Comparison of ENCODE assay signal across 18 cellular contexts in the genomic region with DNA sequence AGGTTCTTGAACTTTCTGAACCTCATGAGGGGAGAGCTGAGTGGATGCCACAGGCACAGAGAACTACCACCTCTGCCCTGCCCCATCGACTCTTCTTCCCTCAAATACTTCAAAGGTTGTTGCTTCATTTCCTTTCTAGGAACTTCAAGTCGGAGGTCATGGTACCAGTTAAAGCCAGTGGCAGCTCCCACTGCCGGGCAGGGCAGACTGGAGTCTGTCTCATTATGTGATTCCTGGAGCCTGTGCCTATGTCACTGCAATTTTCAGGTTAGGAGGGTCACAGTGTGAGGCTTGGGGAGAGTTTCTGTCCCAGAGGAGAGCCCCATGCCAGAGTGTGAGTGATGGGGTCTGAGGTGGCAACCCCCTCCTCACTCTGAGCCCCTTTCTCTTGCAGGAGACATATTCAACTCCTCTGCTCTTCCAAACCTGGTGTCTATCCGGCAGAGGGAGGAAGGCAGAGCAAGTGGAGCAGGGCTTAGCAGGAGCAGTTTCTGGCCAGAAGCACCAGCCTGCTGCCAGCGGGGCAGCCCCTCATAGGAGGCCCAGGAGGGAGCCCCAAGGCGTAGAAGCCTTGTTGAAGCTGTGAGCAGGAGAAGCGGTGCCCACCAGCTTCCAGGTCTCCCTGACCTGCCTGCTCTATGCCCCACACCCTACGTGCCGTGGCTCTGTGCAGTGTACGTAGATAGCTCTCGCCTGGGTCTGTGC. TPM values are rescaled to one million over a fixed set of nuclear protein-coding genes. Genes with fewer than 3 reads are reported as not detected.
DNase-seq lines count a peak whose midpoint lies in the region; ATAC-seq, FAIRE-seq and TF ChIP-seq lines count a peak whose summit lies in the region.
"Had no signal": no experiment of that assay in that cellular context is flagged by ENCODE, and none has a peak within 500 bp of the region (broad histone marks: within the 10 kb centered on the region; RNA-seq: fewer than 3 reads in every experiment).

No MANE protein-coding gene starts in this region.

- no peaks in the 10 kb centered on the region for H3K79me2 ChIP-seq in K562 (ENCODE audit: control insufficient read depth, insufficient read depth, low read length)
- H3K79me2 ChIP-seq in Karpas-422 (ENCODE audit: low read length) = no peaks in the 10 kb centered on the region
- H3K79me2 ChIP-seq in OCI-LY7 (ENCODE audit: insufficient read depth, low read depth, low read length) = no peaks in the 10 kb centered on the region

- in situ Hi-C loops in K562 (cut with MboI) = no loop called here

- no peak overlapping the region for H3K4me3 ChIP-seq in K562
- H3K4me3 ChIP-seq in mucosa of descending colon = no peak overlapping the region
- no peak overlapping the region for H3K4me3 ChIP-seq in Karpas-422 (ENCODE audit: low read length)
- H3K4me3 ChIP-seq in OCI-LY7 (ENCODE audit: low read depth, low read length, poor library complexity, severe bottlenecking) = no peak overlapping the region

- no peaks in the 10 kb centered on the region for H3K9me1 ChIP-seq in K562 (ENCODE audit: control insufficient read depth, insufficient read depth, low read length)

- CTCF ChIA-PET in activated naive CD4-positive, alpha-beta T cell treated with anti-CD3 and anti-CD28 coated beads for 36 hours (lab: Charles Lee) = interaction anchor here (1.4 to 8.4 kb wide), 3 partner anchors 12 to 36 kb away, joined by 5 to 43 read pairs (median 5); no protein-coding TSS in a partner anchor
- CTCF ChIA-PET in K562 (lab: Yijun Ruan, JAX; ENCODE audit: low intra/inter-chr PET ratio) = no interaction called here
- CTCF ChIA-PET in OCI-LY7 (lab: Charles Lee; ENCODE audit: unreplicated experiment) = no interaction called here

- H3K4me1 Mint-ChIP-seq in activated naive CD4-positive, alpha-beta T cell treated with anti-CD3 and anti-CD28 coated beads for 36 hours (ENCODE audit: low read depth) = peaks cover 4% of the 10 kb centered on the region

- no peaks in the 10 kb centered on the region for H3K9me3 ChIP-seq in K562 (replicated peaks; ENCODE audit: control insufficient read depth, insufficient read depth, low read depth, low read length)
- no peaks in the 10 kb centered on the region for H3K9me3 ChIP-seq in mucosa of descending colon
- no peaks in the 10 kb centered on the region for H3K9me3 ChIP-seq in Karpas-422 (ENCODE audit: low read length)
- no peaks in the 10 kb centered on the region for H3K9me3 ChIP-seq in OCI-LY7 (ENCODE audit: low read length)

- H3K27ac Mint-ChIP-seq in activated naive CD4-positive, alpha-beta T cell treated with anti-CD3 and anti-CD28 coated beads for 36 hours = no peak overlapping the region
- H3K27ac Mint-ChIP-seq: CD4-positive, alpha-beta T cell had no signal

- POLR2A ChIA-PET in K562 (lab: Yijun Ruan, JAX) = no interaction called here
- POLR2A ChIA-PET in OCI-LY7 (lab: Charles Lee) = no interaction called here

- TF ChIP-seq CTCF in K562 (IDR thresholded peaks at IDR 0.05 in 2 of 3, conservative IDR thresholded peaks at IDR 0.05 in 1 of 3; ENCODE audit: insufficient read depth in 2 of 3, low read depth in 1 of 3, low read length in 3 of 3) = no peak
- TF ChIP-seq CTCF in mucosa of descending colon (IDR thresholded peaks at IDR 0.05) = no peak
- no peak for TF ChIP-seq CTCF in OCI-LY7 (conservative IDR thresholded peaks at IDR 0.05; ENCODE audit: low read length)

- H2AFZ ChIP-seq in K562 (ENCODE audit: low read depth, low read length) (no peak overlapping the region), Karpas-422 (ENCODE audit: low read length) (no peak overlapping the region), OCI-LY7 (ENCODE audit: low read length) (no peak overlapping the region)

- H4K20me1 ChIP-seq in K562 (replicated peaks; ENCODE audit: control insufficient read depth, insufficient read depth, low read length) (peaks cover 2% of the 10 kb centered on the region; the same call in 1 of the 2 replicates), Karpas-422 (ENCODE audit: insufficient read depth, low read depth, low read length) (no peaks in the 10 kb centered on the region), OCI-LY7 (ENCODE audit: insufficient read depth, low read length) (no peaks in the 10 kb centered on the region)

- peak; percentile 14 for DNase-seq in activated naive CD4-positive, alpha-beta T cell treated with anti-CD3 and anti-CD28 coated beads for 36 hours
- DNase-seq in activated naive CD4-positive, alpha-beta T cell treated with Interleukin-2 at 50 U/mL for 16 hours = no peak
- DNase-seq in MV-4-11 (lab: John Stamatoyannopoulos, UW) = peak; percentile 69
- DNase-seq in K562 (ENCODE audit: extremely low read depth in 1 of 4, low spot score in 3 of 4) = no peak
- no peak for DNase-seq in mucosa of descending colon
- DNase-seq in Karpas-422 = no peak
- no peak for DNase-seq in iPS-NIHi7 (ENCODE audit: extremely low spot score)
- no peak for DNase-seq in OCI-LY7 (ENCODE audit: low spot score)
- DNase-seq: ACHN; Calu3; CD4-positive, alpha-beta T cell; DMS79; H7; Kasumi-1; NCI-H2081 treated with DMSO at 0.1 percent for 48 hours; NCI-H510A; SHP77 had no signal

- H3K27ac ChIP-seq in K562 (ENCODE audit: extremely low read depth, low read depth, low read length) = no peak overlapping the region
- H3K27ac ChIP-seq in Karpas-422 (ENCODE audit: low read length) = no peak overlapping the region
- H3K27ac ChIP-seq in OCI-LY7 (ENCODE audit: low read depth, low read length, poor library complexity, severe bottlenecking) = no peak overlapping the region

- H3K9ac ChIP-seq in K562 (ENCODE audit: insufficient read depth in 1 of 2, low read depth in 2 of 2, low read length in 2 of 2) (0 out of 4 replicates have a peak overlapping the region, but pooled peaks of 1 of the 2 experiments have one; percentile 17), Karpas-422 (ENCODE audit: low read length) (no peak overlapping the region)

- H3K4me3 Mint-ChIP-seq in activated naive CD4-positive, alpha-beta T cell treated with anti-CD3 and anti-CD28 coated beads for 36 hours = no peak overlapping the region
- H3K4me3 Mint-ChIP-seq: CD4-positive, alpha-beta T cell had no signal

- intact Hi-C loops in activated naive CD4-positive, alpha-beta T cell treated with anti-CD3 and anti-CD28 coated beads for 36 hours (cut with micrococcal nuclease) = no loop called here
- intact Hi-C loops in K562 (cut with micrococcal nuclease) (no loop called here), mucosa of descending colon (cut with DNase I, micrococcal nuclease) (no loop called here), OCI-LY7 (cut with micrococcal nuclease; ENCODE audit: unreplicated experiment) (no loop called here)

- no peaks in the 10 kb centered on the region for H3K9me3 Mint-ChIP-seq in activated naive CD4-positive, alpha-beta T cell treated with anti-CD3 and anti-CD28 coated beads for 36 hours
- H3K9me3 Mint-ChIP-seq: CD4-positive, alpha-beta T cell had no signal

- H3K27me3 ChIP-seq in K562 (ENCODE audit: control insufficient read depth in 2 of 2, insufficient read depth in 2 of 2, low read length in 2 of 2) (peaks cover 30 to 85% of the 10 kb centered on the region in 2 experiments; a peak in 4 of 5 replicates), Karpas-422 (ENCODE audit: low read length) (no peaks in the 10 kb centered on the region)

- no peaks in the 10 kb centered on the region for H3K4me1 ChIP-seq in K562 (replicated peaks in 1 of 2; ENCODE audit: control insufficient read depth in 2 of 2, insufficient read depth in 2 of 2, low read length in 2 of 2)
- no peaks in the 10 kb centered on the region for H3K4me1 ChIP-seq in mucosa of descending colon (ENCODE audit: low read depth)
- no peaks in the 10 kb centered on the region for H3K4me1 ChIP-seq in Karpas-422 (ENCODE audit: low read length)
- no peaks in the 10 kb centered on the region for H3K4me1 ChIP-seq in OCI-LY7 (ENCODE audit: insufficient read depth, low read length, poor library complexity, severe bottlenecking)

- WGBS in K562 (ENCODE audit: insufficient coverage, low coverage, missing lambda C conversion rate) = 4% methylated on average over 11 of the region's 11 CpGs

- no peak for FAIRE-seq in K562 (lab: Jason Lieb, UNC)

- no peak for TF ChIP-seq EP300 in K562 (IDR thresholded peaks at IDR 0.05; ENCODE audit: low read length)

- no peak for TF ChIP-seq POLR2A in K562 (conservative IDR thresholded peaks at IDR 0.05)

- BruUV-seq in K562 (replicated peaks; lab: Mats Ljungman, UMichigan) (no TSS peak), OCI-LY7 (replicated peaks; lab: Mats Ljungman, UMichigan) (no TSS peak)

- TF ChIP-seq RAD21 in K562 (CRISPR knock-in tag; conservative IDR thresholded peaks at IDR 0.05 in 1 of 2, IDR thresholded peaks at IDR 0.05 in 1 of 2) = no peak

- H3K9me2 ChIP-seq in Karpas-422 (replicated peaks; ENCODE audit: insufficient read depth, low read length) (no peaks in the 10 kb centered on the region), OCI-LY7 (ENCODE audit: insufficient read depth, low read length) (no peaks in the 10 kb centered on the region)

- H3K4me2 ChIP-seq in K562 (ENCODE audit: insufficient read depth, low read length) (no peak overlapping the region), Karpas-422 (ENCODE audit: low read depth, low read length, poor library complexity, severe bottlenecking) (no peak overlapping the region), OCI-LY7 (ENCODE audit: low read length) (no peak overlapping the region)

- peak; percentile 19; the same call in 1 of the 3 replicates for ATAC-seq in K562
- ATAC-seq in mucosa of descending colon = peak; percentile 12
- ATAC-seq: Panc1 had no signal

- H3K27me3 Mint-ChIP-seq in activated naive CD4-positive, alpha-beta T cell treated with anti-CD3 and anti-CD28 coated beads for 36 hours (ENCODE audit: low read depth) = no peaks in the 10 kb centered on the region
- H3K27me3 Mint-ChIP-seq: CD4-positive, alpha-beta T cell had no signal

- H3K36me3 Mint-ChIP-seq in activated naive CD4-positive, alpha-beta T cell treated with anti-CD3 and anti-CD28 coated beads for 36 hours (ENCODE audit: low read depth) = peaks cover 3% of the 10 kb centered on the region

- no peaks in the 10 kb centered on the region for H3K36me3 ChIP-seq in K562 (ENCODE audit: control insufficient read depth, insufficient read depth, low read length)
- H3K36me3 ChIP-seq in mucosa of descending colon (ENCODE audit: low read depth) = no peaks in the 10 kb centered on the region
- no peaks in the 10 kb centered on the region for H3K36me3 ChIP-seq in Karpas-422 (ENCODE audit: insufficient read depth, low read length)
- H3K36me3 ChIP-seq in OCI-LY7 (ENCODE audit: insufficient read depth, low read length) = no peaks in the 10 kb centered on the region

RNA-seq across cellular contexts. Expression of gene CAMK1G, which starts 29.3 kb away (rescaled TPM):
- total RNA-seq in activated naive CD4-positive, alpha-beta T cell treated with anti-CD3 and anti-CD28 coated beads for 36 hours = 1 to 10 TPM; 2.4 to 2.8 TPM
- total RNA-seq in K562 (2011; cell fraction: chromatin; rRNA removed; ENCODE audit: low replicate concordance) = not detected in 2 replicates
- total RNA-seq in K562 (2011; cell fraction: nucleolus; rRNA removed) = not detected in 2 replicates
- not detected in 2 replicates for total RNA-seq in K562 (2011; cell fraction: nucleoplasm; rRNA removed)
- total RNA-seq in K562 (2014; rRNA removed) (not detected in 2 replicates), K562 (2014; rRNA removed; fragmentation: Illumina TruSeq; extraction: Trizol) (not detected in 2 replicates), K562 (2015; rRNA removed; fragmentation: Illumina TruSeq; extraction: Trizol) (not detected in 2 replicates), K562 (2021) (not detected in 2 replicates), mucosa of descending colon (under 1 TPM in 1 of 3 donors, not detected in 2; 0.60 TPM), OCI-LY7 (2022) (not detected in 2 replicates)
- polyA plus RNA-seq in K562 (2011; rRNA removed) (not detected in 2 replicates), K562 (2014; fragmentation: Illumina TruSeq; extraction: Trizol) (not detected in 2 replicates), K562 (2014; fragmentation: Nextera tagmentation; extraction: Ambion mirVana) (not detected), K562 (2014; rRNA removed) (not detected in 2 replicates)
- not detected in 2 replicates for polyA plus RNA-seq in K562 (2011; cell fraction: cytosol; rRNA removed)
- polyA plus RNA-seq in K562 (2011; cell fraction: nucleus; rRNA removed) = not detected in 2 replicates
- polyA plus RNA-seq in K562 (2012) = not detected in 2 replicates
- not detected in 2 replicates for polyA minus RNA-seq in K562 (2011; rRNA and poly(A)+ RNA removed)
- not detected in 2 replicates for polyA minus RNA-seq in K562 (2011; cell fraction: cytosol; rRNA and poly(A)+ RNA removed)
- not detected in 2 replicates for polyA minus RNA-seq in K562 (2011; cell fraction: nucleus; rRNA and poly(A)+ RNA removed)
- total RNA-seq in Karpas-422 (2014; rRNA removed; shearing (Covaris generic); ENCODE audit: low replicate concordance) = not detected in 2 replicates
- not detected in 2 replicates for total RNA-seq in OCI-LY7 (2014; rRNA removed; shearing (Covaris generic))
- total RNA-seq: Calu3; CD4-positive, alpha-beta T cell had no signal

RNA-seq across cellular contexts. Expression of gene LAMB3, which starts 39.4 kb away (rescaled TPM):
- 10 to 100 TPM; 11.8 to 13.0 TPM for total RNA-seq in activated naive CD4-positive, alpha-beta T cell treated with anti-CD3 and anti-CD28 coated beads for 36 hours
- total RNA-seq in K562 (2011; cell fraction: chromatin; rRNA removed; ENCODE audit: low replicate concordance) = 1.1 and 1.9 TPM in 2 replicates
- total RNA-seq in K562 (2011; cell fraction: nucleolus; rRNA removed) = 1.8 and 2.0 TPM in 2 replicates
- 1.2 TPM in 2 replicates for total RNA-seq in K562 (2011; cell fraction: nucleoplasm; rRNA removed)
- total RNA-seq in K562 (2014; rRNA removed) = 0.91 and 1.0 TPM in 2 replicates
- total RNA-seq in K562 (2014; rRNA removed; fragmentation: Illumina TruSeq; extraction: Trizol) = 0.61 and 1.3 TPM in 2 replicates
- 0.91 and 0.94 TPM in 2 replicates for total RNA-seq in K562 (2015; rRNA removed; fragmentation: Illumina TruSeq; extraction: Trizol)
- 1.3 and 1.9 TPM in 2 replicates for total RNA-seq in K562 (2021)
- 0.42 and 0.72 TPM in 2 replicates for polyA plus RNA-seq in K562 (2011; rRNA removed)
- polyA plus RNA-seq in K562 (2011; cell fraction: cytosol; rRNA removed) = 0.86 and 1.2 TPM in 2 replicates
- polyA plus RNA-seq in K562 (2011; cell fraction: nucleus; rRNA removed) = 0.73 and 1.2 TPM in 2 replicates
- 2.0 and 6.6 TPM in 2 replicates for polyA plus RNA-seq in K562 (2012)
- 0.67 and 0.97 TPM in 2 replicates for polyA plus RNA-seq in K562 (2014; fragmentation: Illumina TruSeq; extraction: Trizol)
- polyA plus RNA-seq in K562 (2014; fragmentation: Nextera tagmentation; extraction: Ambion mirVana) = under 1 TPM; 0.08 to 0.21 TPM
- 1.0 and 3.1 TPM in 2 replicates for polyA plus RNA-seq in K562 (2014; rRNA removed)
- 0.18 and 0.87 TPM in 2 replicates for polyA minus RNA-seq in K562 (2011; rRNA and poly(A)+ RNA removed)
- polyA minus RNA-seq in K562 (2011; cell fraction: cytosol; rRNA and poly(A)+ RNA removed) = 1.0 and 5.0 TPM in 2 replicates
- polyA minus RNA-seq in K562 (2011; cell fraction: nucleus; rRNA and poly(A)+ RNA removed) = 0.81 and 1.4 TPM in 2 replicates
- 100 to 1,000 TPM in 1 of 3 donors, 10 to 100 TPM in 2; 40.3 to 142 (median 62.1) TPM for total RNA-seq in mucosa of descending colon
- 0.04 and 1.3 TPM in 2 replicates for total RNA-seq in Karpas-422 (2014; rRNA removed; shearing (Covaris generic); ENCODE audit: low replicate concordance)
- total RNA-seq in OCI-LY7 (2014; rRNA removed; shearing (Covaris generic)) = 0.41 TPM in 1 of 2 replicates, not detected in the other
- 0.17 and 0.46 TPM in 2 replicates for total RNA-seq in OCI-LY7 (2022)

Comparison
In these comparisons a context has a peak if more than half of its experiments do, and no peak if none do; other contexts are left out.
1. DNase-seq: peak in activated naive CD4-positive, alpha-beta T cell treated with anti-CD3 and anti-CD28 coated beads for 36 hours (single experiment) and MV-4-11 (single experiment); none in activated naive CD4-positive, alpha-beta T cell treated with Interleukin-2 at 50 U/mL for 16 hours (single experiment), K562 (0 of 4), mucosa of descending colon (0 of 3), Karpas-422 (single experiment), iPS-NIHi7 (single experiment) and OCI-LY7 (single experiment).